In genomic region chr6:10451828-10452509, GRCh38 we compare ENCODE assay signal across 11 cellular contexts. TPM values are rescaled to one million over a fixed set of nuclear protein-coding genes. Genes with fewer than 3 reads are reported as not detected.
A peak's percentile ranks its signal among the peaks of the same experiment; 100 is the strongest.
DNase-seq lines count a peak whose midpoint lies in the region; ATAC-seq and TF ChIP-seq lines count a peak whose summit lies in the region.
"Had no signal": no experiment of that assay in that cellular context is flagged by ENCODE, and none has a peak within 500 bp of the region (broad histone marks: within the 10 kb centered on the region; RNA-seq: fewer than 3 reads in every experiment).

No MANE protein-coding gene starts in this region.

- no peaks in the 10 kb centered on the region for H3K27me3 Mint-ChIP-seq in neural crest cell (ENCODE audit: low read depth)

- ATAC-seq in GM19328 (IDR thresholded peaks at IDR 0.05; ENCODE audit: unreplicated experiment) (no peak), GM21390 (IDR thresholded peaks at IDR 0.05; ENCODE audit: unreplicated experiment) (no peak)

- no peaks in the 10 kb centered on the region for H3K36me3 ChIP-seq in Peyer's patch
- no peaks in the 10 kb centered on the region for H3K36me3 ChIP-seq in esophagus squamous epithelium

- H3K4me3 ChIP-seq in Peyer's patch (no peak overlapping the region), esophagus squamous epithelium (no peak overlapping the region)

- TF ChIP-seq CTCF in neural crest cell (conservative IDR thresholded peaks at IDR 0.05) (no peak), Peyer's patch (IDR thresholded peaks at IDR 0.05) (no peak), esophagus squamous epithelium (IDR thresholded peaks at IDR 0.05) (no peak)

- no peaks in the 10 kb centered on the region for H3K4me1 Mint-ChIP-seq in neural crest cell

- no peaks in the 10 kb centered on the region for H3K9me3 Mint-ChIP-seq in neural crest cell

- H3K27ac ChIP-seq in Peyer's patch, result no peak overlapping the region
- peak overlapping the region in 2 of 4 donors; percentile 6 to 38 for H3K27ac ChIP-seq in esophagus squamous epithelium

- intact Hi-C loops in esophagus squamous epithelium (cut with DNase I), result no loop called here

- peak; percentile 82 for DNase-seq in AG20443 (ENCODE audit: low spot score)
- peak; percentile 45 for DNase-seq in MV-4-11 (lab: John Stamatoyannopoulos, UW)
- peak; percentile 34 for DNase-seq in dermis blood vessel endothelial cell
- no peak for DNase-seq in neural crest cell (ENCODE audit: low read depth, low spot score)
- no peak for DNase-seq in Peyer's patch
- DNase-seq in esophagus squamous epithelium (lab: John Stamatoyannopoulos, UW), result no peak
- DNase-seq: NCI-H1048 had no signal

- H3K27ac Mint-ChIP-seq in neural crest cell (ENCODE audit: unreplicated experiment), result peak overlapping the region; percentile 23

- H3K27me3 ChIP-seq in Peyer's patch (no peaks in the 10 kb centered on the region), esophagus squamous epithelium (peaks cover 0 to 3% (median 0%) of the 10 kb centered on the region in 4 donors)

- no peak overlapping the region for H3K4me3 Mint-ChIP-seq in neural crest cell

- 20 to 34% methylated on average over 9 to 11 of the region's 11 CpGs for WGBS in esophagus squamous epithelium, 2 donors

- H3K4me1 ChIP-seq in Peyer's patch (no peaks in the 10 kb centered on the region), esophagus squamous epithelium (peaks cover 0 to 11% (median 0%) of the 10 kb centered on the region in 3 donors)

- H3K36me3 Mint-ChIP-seq in neural crest cell (ENCODE audit: low read depth), result no peaks in the 10 kb centered on the region

- H3K9me3 ChIP-seq in Peyer's patch (no peaks in the 10 kb centered on the region), esophagus squamous epithelium (no peaks in the 10 kb centered on the region)

- TF ChIP-seq POLR2A in Peyer's patch (IDR thresholded peaks at IDR 0.05), result no peak
- no peak for TF ChIP-seq POLR2A in esophagus squamous epithelium (IDR thresholded peaks at IDR 0.05)

RNA-seq across cellular contexts. Expression of gene TFAP2A, which starts 37.1 kb away (rescaled TPM):
- under 0.01 and 0.05 TPM in 2 replicates for total RNA-seq in dermis blood vessel endothelial cell
- total RNA-seq in neural crest cell, result 8.2 and 9.6 TPM in 2 replicates
- total RNA-seq in Peyer's patch, result 1 to 10 TPM in 1 of 4 donors, not detected in 3; 1.4 TPM
- 10 to 100 TPM; 11.6 to 39.1 (median 29.9) TPM for total RNA-seq in esophagus squamous epithelium
- total RNA-seq: dermis microvascular lymphatic vessel endothelial cell, lung microvascular endothelial cell had no signal

Comparison
In these comparisons a context has a peak if more than half of its experiments do, and no peak if none do; other contexts are left out.
1. DNase-seq: peak in AG20443 (single experiment), MV-4-11 (single experiment) and dermis blood vessel endothelial cell (single experiment); none in neural crest cell (single experiment), Peyer's patch (0 of 3) and esophagus squamous epithelium (single experiment).